Comparison of ENCODE assay signal across 16 cellular contexts in genomic region chr1:243916160-243916559, GRCh38.
A peak's percentile ranks its signal among the peaks of the same experiment; 100 is the strongest.
DNase-seq lines count a peak whose midpoint lies in the region; ATAC-seq and TF ChIP-seq lines count a peak whose summit lies in the region.
"Had no signal": no experiment of that assay in that cellular context is flagged by ENCODE, and none has a peak within 500 bp of the region (broad histone marks: within the 10 kb centered on the region; RNA-seq: fewer than 3 reads in every experiment).

No MANE protein-coding gene starts in this region.

- H3K27me3 ChIP-seq in breast epithelium (peaks cover 0 to 25% of the 10 kb centered on the region in 2 donors), suprapubic skin (peaks cover 46% of the 10 kb centered on the region)

- H3K4me3 ChIP-seq in breast epithelium (no peak overlapping the region), OCI-LY7 (ENCODE audit: low read depth, low read length, poor library complexity, severe bottlenecking) (no peak overlapping the region), suprapubic skin (no peak overlapping the region)

- no peaks in the 10 kb centered on the region for H3K36me3 Mint-ChIP-seq in MCF 10A (ENCODE audit: insufficient read depth, unreplicated experiment)
- H3K36me3 Mint-ChIP-seq in activated naive CD8-positive, alpha-beta T cell treated with anti-CD3 and anti-CD28 coated beads, Interleukin-2, amount 50 U/mL, for 24 hours (ENCODE audit: low read depth) = no peaks in the 10 kb centered on the region
- H3K36me3 Mint-ChIP-seq: activated CD8-positive, alpha-beta memory T cell treated with anti-CD3 and anti-CD28 coated beads, Interleukin-2, amount 10 ng/mL, durations not matched to agents 7 days and 5 days had no signal

- no peak overlapping the region for H2AFZ ChIP-seq in OCI-LY7 (ENCODE audit: low read length)

- H3K4me3 Mint-ChIP-seq in MCF 10A (ENCODE audit: unreplicated experiment) = no peak overlapping the region
- peak overlapping the region; percentile 58 for H3K4me3 Mint-ChIP-seq in activated naive CD8-positive, alpha-beta T cell treated with anti-CD3 and anti-CD28 coated beads, Interleukin-2, amount 50 U/mL, for 24 hours

- WGBS in suprapubic skin = 47% methylated on average over 4 of the region's 4 CpGs

- H3K9me3 Mint-ChIP-seq in MCF 10A (ENCODE audit: unreplicated experiment) = no peaks in the 10 kb centered on the region
- H3K9me3 Mint-ChIP-seq in activated naive CD8-positive, alpha-beta T cell treated with anti-CD3 and anti-CD28 coated beads, Interleukin-2, amount 50 U/mL, for 24 hours = peaks cover 3% of the 10 kb centered on the region
- H3K9me3 Mint-ChIP-seq: activated naive CD4-positive, alpha-beta T cell treated with anti-CD3 and anti-CD28 coated beads for 36 hours; stimulated activated naive CD8-positive, alpha-beta T cell treated with anti-CD3 and anti-CD28 coated beads, Interleukin-15, amount 100 ng/mL, for 72 hours had no signal

- intact Hi-C loops in MCF 10A (cut with micrococcal nuclease) (no loop called here), breast epithelium (cut with DNase I; ENCODE audit: low total_unique reads) (no loop called here), OCI-LY7 (cut with micrococcal nuclease; ENCODE audit: unreplicated experiment) (no loop called here)

- peaks cover 12% of the 10 kb centered on the region for H3K27me3 Mint-ChIP-seq in MCF 10A (ENCODE audit: insufficient read depth, unreplicated experiment)
- peaks cover 48% of the 10 kb centered on the region for H3K27me3 Mint-ChIP-seq in activated naive CD8-positive, alpha-beta T cell treated with anti-CD3 and anti-CD28 coated beads, Interleukin-2, amount 50 U/mL, for 24 hours

- no peak for TF ChIP-seq CTCF in MCF 10A (IDR thresholded peaks at IDR 0.05; ENCODE audit: unreplicated experiment)
- TF ChIP-seq CTCF in breast epithelium (IDR thresholded peaks at IDR 0.05) = no peak
- no peak for TF ChIP-seq CTCF in OCI-LY7 (conservative IDR thresholded peaks at IDR 0.05; ENCODE audit: low read length)
- no peak for TF ChIP-seq CTCF in suprapubic skin (IDR thresholded peaks at IDR 0.05)

- peaks cover 18% of the 10 kb centered on the region for H3K4me1 Mint-ChIP-seq in MCF 10A (ENCODE audit: insufficient read depth, unreplicated experiment)
- H3K4me1 Mint-ChIP-seq in activated naive CD8-positive, alpha-beta T cell treated with anti-CD3 and anti-CD28 coated beads, Interleukin-2, amount 50 U/mL, for 24 hours = peaks cover 17% of the 10 kb centered on the region

- TF ChIP-seq EP300 in suprapubic skin (IDR thresholded peaks at IDR 0.05) = no peak

- DNase-seq in MCF 10A (ENCODE audit: unreplicated experiment) (peak; percentile 43), breast epithelium (ENCODE audit: low spot score in 2 of 2) (no peak), kidney glomerular epithelial cell (lab: John Stamatoyannopoulos, UW) (peak; percentile 11), AG08395 (ENCODE audit: low spot score) (no peak), OCI-LY7 (ENCODE audit: low spot score) (no peak), activated gamma-delta T cell treated with Interleukin-2 at 50 U/mL for 16 hours (no peak), suprapubic skin (ENCODE audit: low spot score in 2 of 2) (no peak)
- no peak for DNase-seq in activated naive CD8-positive, alpha-beta T cell treated with anti-CD3 and anti-CD28 coated beads, Interleukin-2, amount 50 U/mL, for 24 hours
- DNase-seq: activated CD8-positive, alpha-beta memory T cell treated with anti-CD3 and anti-CD28 coated beads, Interleukin-2, amount 10 ng/mL, durations not matched to agents 7 days and 5 days; cerebellar nuclear complex; heart right ventricle; NCI-H2081; stimulated activated naive CD8-positive, alpha-beta T cell treated with anti-CD3 and anti-CD28 coated beads, Interleukin-15, amount 100 ng/mL, for 72 hours had no signal

- no peak overlapping the region for H3K27ac Mint-ChIP-seq in MCF 10A (ENCODE audit: low read depth, unreplicated experiment)
- no peak overlapping the region for H3K27ac Mint-ChIP-seq in activated naive CD8-positive, alpha-beta T cell treated with anti-CD3 and anti-CD28 coated beads, Interleukin-2, amount 50 U/mL, for 24 hours
- H3K27ac Mint-ChIP-seq: activated CD8-positive, alpha-beta memory T cell treated with anti-CD3 and anti-CD28 coated beads, Interleukin-2, amount 10 ng/mL, durations not matched to agents 7 days and 5 days; activated naive CD4-positive, alpha-beta T cell treated with anti-CD3 and anti-CD28 coated beads for 36 hours; stimulated activated naive CD8-positive, alpha-beta T cell treated with anti-CD3 and anti-CD28 coated beads, Interleukin-15, amount 100 ng/mL, for 72 hours had no signal

- H3K36me3 ChIP-seq in breast epithelium (no peaks in the 10 kb centered on the region), OCI-LY7 (ENCODE audit: insufficient read depth, low read length) (no peaks in the 10 kb centered on the region), suprapubic skin (no peaks in the 10 kb centered on the region)
- H3K36me3 ChIP-seq: heart right ventricle, neutrophil had no signal

- H3K27ac ChIP-seq in breast epithelium (no peak overlapping the region), OCI-LY7 (ENCODE audit: low read depth, low read length, poor library complexity, severe bottlenecking) (no peak overlapping the region), suprapubic skin (no peak overlapping the region)
- H3K27ac ChIP-seq: heart right ventricle, neutrophil, skin epidermis had no signal

- no peaks in the 10 kb centered on the region for H3K79me2 ChIP-seq in OCI-LY7 (ENCODE audit: insufficient read depth, low read depth, low read length)

- H3K9me2 ChIP-seq in OCI-LY7 (ENCODE audit: insufficient read depth, low read length) = no peaks in the 10 kb centered on the region

- H3K9me3 ChIP-seq in breast epithelium = no peaks in the 10 kb centered on the region
- H3K9me3 ChIP-seq in OCI-LY7 (ENCODE audit: low read length) = no peaks in the 10 kb centered on the region
- H3K9me3 ChIP-seq in suprapubic skin = no peaks in the 10 kb centered on the region
- H3K9me3 ChIP-seq: heart right ventricle, neutrophil had no signal

- no peak overlapping the region for H3K4me2 ChIP-seq in OCI-LY7 (ENCODE audit: low read length)

- POLR2A ChIA-PET in MCF 10A (lab: Yijun Ruan, JAX) (interaction anchor here (1.2 kb wide), 1 partner anchor 12 kb away, joined by 4 read pairs; no protein-coding TSS in a partner anchor), OCI-LY7 (lab: Charles Lee) (no interaction called here)

- BruUV-seq in MCF 10A (replicated peaks; lab: Mats Ljungman, UMichigan) = no TSS peak
- no TSS peak for BruUV-seq in OCI-LY7 (replicated peaks; lab: Mats Ljungman, UMichigan)

- CTCF ChIA-PET in MCF 10A (lab: Yijun Ruan, JAX) = interaction anchor here (0.6 to 1.4 kb wide), 2 partner anchors 14 to 1563 kb away, joined by 3 to 4 read pairs; no protein-coding TSS in a partner anchor
- CTCF ChIA-PET in OCI-LY7 (lab: Charles Lee; ENCODE audit: unreplicated experiment) = no interaction called here

- no peak for TF ChIP-seq POLR2A in breast epithelium (IDR thresholded peaks at IDR 0.05)
- TF ChIP-seq POLR2A in suprapubic skin (IDR thresholded peaks at IDR 0.05) = no peak

- ATAC-seq in activated naive CD8-positive, alpha-beta T cell treated with anti-CD3 and anti-CD28 coated beads, Interleukin-2, amount 50 U/mL, for 24 hours = no peak
- ATAC-seq: activated CD8-positive, alpha-beta memory T cell treated with anti-CD3 and anti-CD28 coated beads, Interleukin-2, amount 10 ng/mL, durations not matched to agents 7 days and 5 days; heart right ventricle had no signal

- H3K4me1 ChIP-seq in breast epithelium (no peaks in the 10 kb centered on the region), OCI-LY7 (ENCODE audit: insufficient read depth, low read length, poor library complexity, severe bottlenecking) (no peaks in the 10 kb centered on the region), suprapubic skin (peaks cover 18% of the 10 kb centered on the region)

- H4K20me1 ChIP-seq in OCI-LY7 (ENCODE audit: insufficient read depth, low read length) = no peaks in the 10 kb centered on the region

Comparison
In these comparisons a context has a peak if more than half of its experiments do, and no peak if none do; other contexts are left out.
1. DNase-seq: peak in MCF 10A (single experiment) and kidney glomerular epithelial cell (single experiment); none in breast epithelium (0 of 2), activated naive CD8-positive, alpha-beta T cell treated with anti-CD3 and anti-CD28 coated beads, Interleukin-2, amount 50 U/mL, for 24 hours (single experiment), AG08395 (single experiment), OCI-LY7 (single experiment), activated gamma-delta T cell treated with Interleukin-2 at 50 U/mL for 16 hours (single experiment) and suprapubic skin (0 of 2).